ENCODE assay signal across 1 cellular context in the genomic region with DNA sequence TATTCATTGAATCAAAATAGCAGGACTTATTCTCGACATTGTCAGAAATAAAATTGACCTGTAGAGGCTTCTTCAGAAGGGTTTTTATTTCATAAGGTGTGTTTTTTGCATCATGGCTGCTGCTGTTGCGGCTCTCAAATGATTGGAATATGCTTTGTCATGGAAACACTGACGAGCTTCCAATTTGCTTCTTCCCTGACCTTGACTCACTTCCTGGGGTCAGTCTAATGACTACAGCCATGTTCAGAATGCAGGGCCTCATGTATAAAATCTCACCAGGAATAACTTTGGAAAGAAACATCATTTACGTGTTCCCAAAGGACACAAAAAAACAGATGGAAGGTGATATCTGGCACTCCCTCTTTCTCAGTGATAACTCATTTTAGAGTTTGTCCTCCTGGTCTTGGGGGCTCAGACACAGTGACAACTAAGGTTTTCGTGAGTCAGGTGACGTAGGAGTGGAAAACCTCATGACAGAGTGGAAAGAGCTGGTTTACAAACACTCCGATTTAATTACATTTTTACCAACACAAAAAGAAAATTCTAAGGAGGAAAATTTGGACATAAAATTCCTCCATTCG.
TF ChIP-seq lines count a peak whose summit lies in the region.

No MANE protein-coding gene starts in this region.

TF ChIP-seq in K562, 482 proteins besides CTCF, POLR2A, EP300 and RAD21 (continued from another document):
- TF ChIP-seq, protein P1, sequence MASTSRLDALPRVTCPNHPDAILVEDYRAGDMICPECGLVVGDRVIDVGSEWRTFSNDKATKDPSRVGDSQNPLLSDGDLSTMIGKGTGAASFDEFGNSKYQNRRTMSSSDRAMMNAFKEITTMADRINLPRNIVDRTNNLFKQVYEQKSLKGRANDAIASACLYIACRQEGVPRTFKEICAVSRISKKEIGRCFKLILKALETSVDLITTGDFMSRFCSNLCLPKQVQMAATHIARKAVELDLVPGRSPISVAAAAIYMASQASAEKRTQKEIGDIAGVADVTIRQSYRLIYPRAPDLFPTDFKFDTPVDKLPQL (IDR thresholded peaks at IDR 0.05; ENCODE audit: extremely low read depth, insufficient read length) = no peak
- TF ChIP-seq ZFPM2 (CRISPR knock-in tag; IDR thresholded peaks at IDR 0.05) = no peak
- no peak for TF ChIP-seq CBX2 (IDR thresholded peaks at IDR 0.05; ENCODE audit: insufficient read depth, low read length, poor library complexity, severe bottlenecking)
- TF ChIP-seq XRCC5 (IDR thresholded peaks at IDR 0.05; ENCODE audit: low read depth, low read length) = no peak
- peak; percentile 75 for TF ChIP-seq C11orf30 (IDR thresholded peaks at IDR 0.05; ENCODE audit: low read depth)
- peak; percentile 34; the same call in 1 of the 2 replicates for TF ChIP-seq RFX1 (IDR thresholded peaks at IDR 0.05)
- no peak for TF ChIP-seq U2AF2 (optimal IDR thresholded peaks at IDR 0.05; ENCODE audit: low read depth, low read length)
- TF ChIP-seq DPF2 (IDR thresholded peaks at IDR 0.05) = no peak
- no peak for TF ChIP-seq IRF2 (CRISPR knock-in tag; IDR thresholded peaks at IDR 0.05)
- TF ChIP-seq, protein P2, sequence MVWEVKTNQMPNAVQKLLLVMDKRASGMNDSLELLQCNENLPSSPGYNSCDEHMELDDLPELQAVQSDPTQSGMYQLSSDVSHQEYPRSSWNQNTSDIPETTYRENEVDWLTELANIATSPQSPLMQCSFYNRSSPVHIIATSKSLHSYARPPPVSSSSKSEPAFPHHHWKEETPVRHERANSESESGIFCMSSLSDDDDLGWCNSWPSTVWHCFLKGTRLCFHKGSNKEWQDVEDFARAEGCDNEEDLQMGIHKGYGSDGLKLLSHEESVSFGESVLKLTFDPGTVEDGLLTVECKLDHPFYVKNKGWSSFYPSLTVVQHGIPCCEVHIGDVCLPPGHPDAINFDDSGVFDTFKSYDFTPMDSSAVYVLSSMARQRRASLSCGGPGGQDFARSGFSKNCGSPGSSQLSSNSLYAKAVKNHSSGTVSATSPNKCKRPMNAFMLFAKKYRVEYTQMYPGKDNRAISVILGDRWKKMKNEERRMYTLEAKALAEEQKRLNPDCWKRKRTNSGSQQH (CRISPR knock-in tag; IDR thresholded peaks at IDR 0.05) = no peak
- TF ChIP-seq, protein P3, sequence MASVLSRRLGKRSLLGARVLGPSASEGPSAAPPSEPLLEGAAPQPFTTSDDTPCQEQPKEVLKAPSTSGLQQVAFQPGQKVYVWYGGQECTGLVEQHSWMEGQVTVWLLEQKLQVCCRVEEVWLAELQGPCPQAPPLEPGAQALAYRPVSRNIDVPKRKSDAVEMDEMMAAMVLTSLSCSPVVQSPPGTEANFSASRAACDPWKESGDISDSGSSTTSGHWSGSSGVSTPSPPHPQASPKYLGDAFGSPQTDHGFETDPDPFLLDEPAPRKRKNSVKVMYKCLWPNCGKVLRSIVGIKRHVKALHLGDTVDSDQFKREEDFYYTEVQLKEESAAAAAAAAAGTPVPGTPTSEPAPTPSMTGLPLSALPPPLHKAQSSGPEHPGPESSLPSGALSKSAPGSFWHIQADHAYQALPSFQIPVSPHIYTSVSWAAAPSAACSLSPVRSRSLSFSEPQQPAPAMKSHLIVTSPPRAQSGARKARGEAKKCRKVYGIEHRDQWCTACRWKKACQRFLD (CRISPR knock-in tag; IDR thresholded peaks at IDR 0.05) = peak; percentile 70; the same call in 1 of the 2 replicates
- TF ChIP-seq, protein P4, sequence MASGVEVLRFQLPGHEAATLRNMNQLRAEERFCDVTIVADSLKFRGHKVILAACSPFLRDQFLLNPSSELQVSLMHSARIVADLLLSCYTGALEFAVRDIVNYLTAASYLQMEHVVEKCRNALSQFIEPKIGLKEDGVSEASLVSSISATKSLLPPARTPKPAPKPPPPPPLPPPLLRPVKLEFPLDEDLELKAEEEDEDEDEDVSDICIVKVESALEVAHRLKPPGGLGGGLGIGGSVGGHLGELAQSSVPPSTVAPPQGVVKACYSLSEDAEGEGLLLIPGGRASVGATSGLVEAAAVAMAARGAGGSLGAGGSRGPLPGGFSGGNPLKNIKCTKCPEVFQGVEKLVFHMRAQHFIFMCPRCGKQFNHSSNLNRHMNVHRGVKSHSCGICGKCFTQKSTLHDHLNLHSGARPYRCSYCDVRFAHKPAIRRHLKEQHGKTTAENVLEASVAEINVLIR (CRISPR knock-in tag; IDR thresholded peaks at IDR 0.05) = 0 out of 2 replicates have a peak, but pooled peaks have one; percentile 22
- no peak for TF ChIP-seq ZNF354B (CRISPR knock-in tag; IDR thresholded peaks at IDR 0.05)
- TF ChIP-seq NFE2 (IDR thresholded peaks at IDR 0.05; ENCODE audit: low read depth) = peak; percentile 69
- peak; percentile 89 for TF ChIP-seq FOSL1 (tag; conservative IDR thresholded peaks at IDR 0.05)
- peak; percentile 62; the same call in 1 of the 2 replicates for TF ChIP-seq JUN (IDR thresholded peaks at IDR 0.05; ENCODE audit: borderline replicate concordance, low read depth, low read length)
- TF ChIP-seq JUN (CRISPR knock-in tag; IDR thresholded peaks at IDR 0.05; ENCODE audit: borderline replicate concordance) = no peak
- TF ChIP-seq ZNF436 (CRISPR knock-in tag; IDR thresholded peaks at IDR 0.05) = no peak
- TF ChIP-seq, protein P5, sequence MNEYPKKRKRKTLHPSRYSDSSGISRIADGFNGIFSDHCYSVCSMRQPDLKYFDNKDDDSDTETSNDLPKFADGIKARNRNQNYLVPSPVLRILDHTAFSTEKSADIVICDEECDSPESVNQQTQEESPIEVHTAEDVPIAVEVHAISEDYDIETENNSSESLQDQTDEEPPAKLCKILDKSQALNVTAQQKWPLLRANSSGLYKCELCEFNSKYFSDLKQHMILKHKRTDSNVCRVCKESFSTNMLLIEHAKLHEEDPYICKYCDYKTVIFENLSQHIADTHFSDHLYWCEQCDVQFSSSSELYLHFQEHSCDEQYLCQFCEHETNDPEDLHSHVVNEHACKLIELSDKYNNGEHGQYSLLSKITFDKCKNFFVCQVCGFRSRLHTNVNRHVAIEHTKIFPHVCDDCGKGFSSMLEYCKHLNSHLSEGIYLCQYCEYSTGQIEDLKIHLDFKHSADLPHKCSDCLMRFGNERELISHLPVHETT (CRISPR knock-in tag; conservative IDR thresholded peaks at IDR 0.05 in 1 of 2, IDR thresholded peaks at IDR 0.05 in 1 of 2) = peak in 1 of 2 experiments; percentile 66; a peak in 1 of 4 replicates
- no peak for TF ChIP-seq CXXC5 (CRISPR knock-in tag; IDR thresholded peaks at IDR 0.05)
- TF ChIP-seq, protein P6, sequence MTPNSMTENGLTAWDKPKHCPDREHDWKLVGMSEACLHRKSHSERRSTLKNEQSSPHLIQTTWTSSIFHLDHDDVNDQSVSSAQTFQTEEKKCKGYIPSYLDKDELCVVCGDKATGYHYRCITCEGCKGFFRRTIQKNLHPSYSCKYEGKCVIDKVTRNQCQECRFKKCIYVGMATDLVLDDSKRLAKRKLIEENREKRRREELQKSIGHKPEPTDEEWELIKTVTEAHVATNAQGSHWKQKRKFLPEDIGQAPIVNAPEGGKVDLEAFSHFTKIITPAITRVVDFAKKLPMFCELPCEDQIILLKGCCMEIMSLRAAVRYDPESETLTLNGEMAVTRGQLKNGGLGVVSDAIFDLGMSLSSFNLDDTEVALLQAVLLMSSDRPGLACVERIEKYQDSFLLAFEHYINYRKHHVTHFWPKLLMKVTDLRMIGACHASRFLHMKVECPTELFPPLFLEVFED (CRISPR knock-in tag; conservative IDR thresholded peaks at IDR 0.05) = no peak
- TF ChIP-seq ZBTB17 (CRISPR knock-in tag; IDR thresholded peaks at IDR 0.05) = no peak
- no peak for TF ChIP-seq ZNF707 (CRISPR knock-in tag; conservative IDR thresholded peaks at IDR 0.05)
- no peak for TF ChIP-seq TCFL5 (CRISPR knock-in tag; conservative IDR thresholded peaks at IDR 0.05)
- TF ChIP-seq CTBP1 (IDR thresholded peaks at IDR 0.05; ENCODE audit: borderline replicate concordance) = 0 out of 2 replicates have a peak, but pooled peaks have one; percentile 11
- TF ChIP-seq FOXJ2 (tag; IDR thresholded peaks at IDR 0.05) = no peak
- TF ChIP-seq MED1 (CRISPR knock-in tag; IDR thresholded peaks at IDR 0.05; ENCODE audit: borderline replicate concordance) = no peak
- peak; percentile 9; the same call in 1 of the 2 replicates for TF ChIP-seq DDX20 (tag; IDR thresholded peaks at IDR 0.05; ENCODE audit: low read depth)
- TF ChIP-seq LARP7 (IDR thresholded peaks at IDR 0.05) = no peak
- peak; percentile 68; the same call in 1 of the 2 replicates for TF ChIP-seq NFRKB (IDR thresholded peaks at IDR 0.05; ENCODE audit: low read depth)
- TF ChIP-seq SLC30A9 (CRISPR knock-in tag; IDR thresholded peaks at IDR 0.05) = no peak
- no peak for TF ChIP-seq ZBED1 (IDR thresholded peaks at IDR 0.05)
- no peak for TF ChIP-seq DNMT1 (IDR thresholded peaks at IDR 0.05)
- TF ChIP-seq MYC (IDR thresholded peaks at IDR 0.05; ENCODE audit: low read depth, low read length) = no peak
- TF ChIP-seq MYC (CRISPR knock-in tag; IDR thresholded peaks at IDR 0.05; ENCODE audit: borderline replicate concordance, low read depth) = no peak
- TF ChIP-seq NR2C2 (CRISPR knock-in tag; IDR thresholded peaks at IDR 0.05) = no peak
- TF ChIP-seq NR2C2 (tag; IDR thresholded peaks at IDR 0.05) = peak; percentile 63
- TF ChIP-seq, protein P7, sequence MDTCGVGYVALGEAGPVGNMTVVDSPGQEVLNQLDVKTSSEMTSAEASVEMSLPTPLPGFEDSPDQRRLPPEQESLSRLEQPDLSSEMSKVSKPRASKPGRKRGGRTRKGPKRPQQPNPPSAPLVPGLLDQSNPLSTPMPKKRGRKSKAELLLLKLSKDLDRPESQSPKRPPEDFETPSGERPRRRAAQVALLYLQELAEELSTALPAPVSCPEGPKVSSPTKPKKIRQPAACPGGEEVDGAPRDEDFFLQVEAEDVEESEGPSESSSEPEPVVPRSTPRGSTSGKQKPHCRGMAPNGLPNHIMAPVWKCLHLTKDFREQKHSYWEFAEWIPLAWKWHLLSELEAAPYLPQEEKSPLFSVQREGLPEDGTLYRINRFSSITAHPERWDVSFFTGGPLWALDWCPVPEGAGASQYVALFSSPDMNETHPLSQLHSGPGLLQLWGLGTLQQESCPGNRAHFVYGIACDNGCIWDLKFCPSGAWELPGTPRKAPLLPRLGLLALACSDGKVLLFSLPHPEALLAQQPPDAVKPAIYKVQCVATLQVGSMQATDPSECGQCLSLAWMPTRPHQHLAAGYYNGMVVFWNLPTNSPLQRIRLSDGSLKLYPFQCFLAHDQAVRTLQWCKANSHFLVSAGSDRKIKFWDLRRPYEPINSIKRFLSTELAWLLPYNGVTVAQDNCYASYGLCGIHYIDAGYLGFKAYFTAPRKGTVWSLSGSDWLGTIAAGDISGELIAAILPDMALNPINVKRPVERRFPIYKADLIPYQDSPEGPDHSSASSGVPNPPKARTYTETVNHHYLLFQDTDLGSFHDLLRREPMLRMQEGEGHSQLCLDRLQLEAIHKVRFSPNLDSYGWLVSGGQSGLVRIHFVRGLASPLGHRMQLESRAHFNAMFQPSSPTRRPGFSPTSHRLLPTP (IDR thresholded peaks at IDR 0.05; ENCODE audit: borderline replicate concordance, extremely low read depth, insufficient read length) = no peak
- TF ChIP-seq, protein P8, sequence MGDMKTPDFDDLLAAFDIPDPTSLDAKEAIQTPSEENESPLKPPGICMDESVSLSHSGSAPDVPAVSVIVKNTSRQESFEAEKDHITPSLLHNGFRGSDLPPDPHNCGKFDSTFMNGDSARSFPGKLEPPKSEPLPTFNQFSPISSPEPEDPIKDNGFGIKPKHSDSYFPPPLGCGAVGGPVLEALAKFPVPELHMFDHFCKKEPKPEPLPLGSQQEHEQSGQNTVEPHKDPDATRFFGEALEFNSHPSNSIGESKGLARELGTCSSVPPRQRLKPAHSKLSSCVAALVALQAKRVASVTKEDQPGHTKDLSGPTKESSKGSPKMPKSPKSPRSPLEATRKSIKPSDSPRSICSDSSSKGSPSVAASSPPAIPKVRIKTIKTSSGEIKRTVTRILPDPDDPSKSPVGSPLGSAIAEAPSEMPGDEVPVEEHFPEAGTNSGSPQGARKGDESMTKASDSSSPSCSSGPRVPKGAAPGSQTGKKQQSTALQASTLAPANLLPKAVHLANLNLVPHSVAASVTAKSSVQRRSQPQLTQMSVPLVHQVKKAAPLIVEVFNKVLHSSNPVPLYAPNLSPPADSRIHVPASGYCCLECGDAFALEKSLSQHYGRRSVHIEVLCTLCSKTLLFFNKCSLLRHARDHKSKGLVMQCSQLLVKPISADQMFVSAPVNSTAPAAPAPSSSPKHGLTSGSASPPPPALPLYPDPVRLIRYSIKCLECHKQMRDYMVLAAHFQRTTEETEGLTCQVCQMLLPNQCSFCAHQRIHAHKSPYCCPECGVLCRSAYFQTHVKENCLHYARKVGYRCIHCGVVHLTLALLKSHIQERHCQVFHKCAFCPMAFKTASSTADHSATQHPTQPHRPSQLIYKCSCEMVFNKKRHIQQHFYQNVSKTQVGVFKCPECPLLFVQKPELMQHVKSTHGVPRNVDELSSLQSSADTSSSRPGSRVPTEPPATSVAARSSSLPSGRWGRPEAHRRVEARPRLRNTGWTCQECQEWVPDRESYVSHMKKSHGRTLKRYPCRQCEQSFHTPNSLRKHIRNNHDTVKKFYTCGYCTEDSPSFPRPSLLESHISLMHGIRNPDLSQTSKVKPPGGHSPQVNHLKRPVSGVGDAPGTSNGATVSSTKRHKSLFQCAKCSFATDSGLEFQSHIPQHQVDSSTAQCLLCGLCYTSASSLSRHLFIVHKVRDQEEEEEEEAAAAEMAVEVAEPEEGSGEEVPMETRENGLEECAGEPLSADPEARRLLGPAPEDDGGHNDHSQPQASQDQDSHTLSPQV (IDR thresholded peaks at IDR 0.05) = peak; percentile 54
- no peak for TF ChIP-seq ZKSCAN1 (IDR thresholded peaks at IDR 0.05; ENCODE audit: low read depth, low read length)
- TF ChIP-seq ZNF23 (CRISPR knock-in tag; IDR thresholded peaks at IDR 0.05) = no peak
- TF ChIP-seq, protein P9, sequence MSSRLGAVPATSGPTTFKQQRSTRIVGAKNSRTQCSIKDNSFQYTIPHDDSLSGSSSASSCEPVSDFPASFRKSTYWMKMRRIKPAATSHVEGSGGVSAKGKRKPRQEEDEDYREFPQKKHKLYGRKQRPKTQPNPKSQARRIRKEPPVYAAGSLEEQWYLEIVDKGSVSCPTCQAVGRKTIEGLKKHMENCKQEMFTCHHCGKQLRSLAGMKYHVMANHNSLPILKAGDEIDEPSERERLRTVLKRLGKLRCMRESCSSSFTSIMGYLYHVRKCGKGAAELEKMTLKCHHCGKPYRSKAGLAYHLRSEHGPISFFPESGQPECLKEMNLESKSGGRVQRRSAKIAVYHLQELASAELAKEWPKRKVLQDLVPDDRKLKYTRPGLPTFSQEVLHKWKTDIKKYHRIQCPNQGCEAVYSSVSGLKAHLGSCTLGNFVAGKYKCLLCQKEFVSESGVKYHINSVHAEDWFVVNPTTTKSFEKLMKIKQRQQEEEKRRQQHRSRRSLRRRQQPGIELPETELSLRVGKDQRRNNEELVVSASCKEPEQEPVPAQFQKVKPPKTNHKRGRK (tag; IDR thresholded peaks at IDR 0.05) = no peak
- TF ChIP-seq E2F3 (CRISPR knock-in tag; IDR thresholded peaks at IDR 0.05) = peak; percentile 37; the same call in 1 of the 2 replicates
- TF ChIP-seq ETV1 (tag; conservative IDR thresholded peaks at IDR 0.05; ENCODE audit: low read depth) = peak; percentile 68; the same call in 1 of the 2 replicates
- no peak for TF ChIP-seq RFX5 (IDR thresholded peaks at IDR 0.05; ENCODE audit: low read depth, low read length)
